In the genomic region with DNA sequence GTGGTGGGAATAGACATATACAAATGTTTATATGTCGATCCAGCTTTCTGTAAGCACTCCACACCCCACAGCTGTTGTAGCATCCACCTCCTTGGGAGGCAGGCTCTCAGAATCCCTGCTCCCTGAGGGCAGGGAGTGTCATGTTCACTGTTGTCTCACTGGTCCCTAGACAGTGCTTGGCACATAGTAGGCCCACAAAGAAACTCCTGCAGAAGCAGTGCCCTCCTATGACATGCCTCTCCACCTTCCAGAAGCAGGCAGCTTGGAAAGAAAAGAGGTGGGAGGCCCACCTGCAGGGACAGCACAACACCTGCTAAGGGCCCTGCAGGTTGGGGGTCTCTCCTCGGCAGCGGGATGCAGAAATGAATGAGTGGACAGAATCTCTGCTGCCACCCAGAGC, we compare ENCODE assay signal across 12 cellular contexts. TPM values are rescaled to one million over a fixed set of nuclear protein-coding genes. Genes with fewer than 3 reads are reported as not detected.
A peak's percentile ranks its signal among the peaks of the same experiment; 100 is the strongest.
DNase-seq lines count a peak whose midpoint lies in the region; ATAC-seq, FAIRE-seq and TF ChIP-seq lines count a peak whose summit lies in the region.
"Had no signal": no experiment of that assay in that cellular context is flagged by ENCODE, and none has a peak within 500 bp of the region (broad histone marks: within the 10 kb centered on the region; RNA-seq: fewer than 3 reads in every experiment).

No MANE protein-coding gene starts in this region.

- POLR2A ChIA-PET in HepG2 (lab: Yijun Ruan, JAX) = interaction anchor here (1.0 to 4.3 kb wide), 2 partner anchors 11 to 12 kb away, joined by 4 to 61 read pairs; partner anchors contain the start of gene CDC42EP2

- intact Hi-C loops in HepG2 (cut with micrococcal nuclease; ENCODE audit: unreplicated experiment) = no loop called here
- intact Hi-C loops in right lobe of liver (cut with DNase I) = no loop called here
- intact Hi-C loops in kidney (cut with DNase I) = no loop called here

- no peaks in the 10 kb centered on the region for H3K27me3 ChIP-seq in HepG2 (ENCODE audit: control insufficient read depth in 1 of 2, insufficient read depth in 2 of 2, low read length in 2 of 2)
- no peaks in the 10 kb centered on the region for H3K27me3 ChIP-seq in right lobe of liver
- H3K27me3 ChIP-seq: BLaER1 treated with 17β-estradiol and CSF1 and Interleukin-3, amounts not matched to agents 10 nM and 100 nM had no signal

- H3K27ac ChIP-seq in HepG2 (ENCODE audit: extremely low read length, insufficient read depth, low read length) (no peak overlapping the region), right lobe of liver (no peak overlapping the region), kidney (ENCODE audit: low read depth in 2 of 2, low read length in 2 of 2) (no peak overlapping the region)

- no peak overlapping the region for H3K4me2 ChIP-seq in HepG2 (ENCODE audit: low read depth, low read length)
- H3K4me2 ChIP-seq: BLaER1 treated with 17β-estradiol and CSF1 and Interleukin-3, amounts not matched to agents 10 nM and 100 nM; GM23338 had no signal

- FAIRE-seq in HepG2 (lab: Jason Lieb, UNC) = no peak
- no peak for FAIRE-seq in kidney (lab: Jason Lieb, UNC)

- H3K4me1 ChIP-seq in HepG2 (ENCODE audit: insufficient read depth, low read length) (peaks cover 62% of the 10 kb centered on the region), right lobe of liver (peaks cover 0 to 29% (median 12%) of the 10 kb centered on the region in 4 donors), kidney (ENCODE audit: control insufficient read depth in 1 of 2, insufficient read depth in 1 of 2, low read depth in 1 of 2, low read length in 2 of 2) (peaks cover 2 to 17% of the 10 kb centered on the region in 2 donors)

- peaks cover 15% of the 10 kb centered on the region for H3K36me3 Mint-ChIP-seq in stimulated activated effector memory CD8-positive, alpha-beta T cell treated with anti-CD3 and anti-CD28 coated beads, Interleukin-12 subunit alpha, Interleukin-12 subunit beta, amount 100 ng/mL, for 72 hours

- no peak overlapping the region for H2AFZ ChIP-seq in HepG2 (ENCODE audit: low read length)
- H2AFZ ChIP-seq: GM23338 had no signal

- no peaks in the 10 kb centered on the region for H3K9me3 ChIP-seq in HepG2 (ENCODE audit: low read length)
- H3K9me3 ChIP-seq in right lobe of liver = no peaks in the 10 kb centered on the region
- H3K9me3 ChIP-seq in kidney (ENCODE audit: control insufficient read depth in 1 of 2, low read length in 2 of 2) = no peaks in the 10 kb centered on the region
- H3K9me3 ChIP-seq: BLaER1 treated with 17β-estradiol and CSF1 and Interleukin-3, amounts not matched to agents 10 nM and 100 nM had no signal

- no peaks in the 10 kb centered on the region for H3K9me3 Mint-ChIP-seq in stimulated activated effector memory CD8-positive, alpha-beta T cell treated with anti-CD3 and anti-CD28 coated beads, Interleukin-12 subunit alpha, Interleukin-12 subunit beta, amount 100 ng/mL, for 72 hours
- H3K9me3 Mint-ChIP-seq: CD4-positive, alpha-beta T cell; GM23338; H9 had no signal

- no peaks in the 10 kb centered on the region for H4K20me1 ChIP-seq in HepG2 (ENCODE audit: insufficient read depth, low read length)
- H4K20me1 ChIP-seq: BLaER1 treated with 17β-estradiol and CSF1 and Interleukin-3, amounts not matched to agents 10 nM and 100 nM had no signal

- no peak for TF ChIP-seq RAD21 in HepG2 (CRISPR knock-in tag; IDR thresholded peaks at IDR 0.05)

- no peak for ATAC-seq in HepG2
- ATAC-seq in right lobe of liver = no peak
- ATAC-seq in stimulated activated effector memory CD8-positive, alpha-beta T cell treated with anti-CD3 and anti-CD28 coated beads, Interleukin-12 subunit alpha, Interleukin-12 subunit beta, amount 100 ng/mL, for 72 hours = no peak
- ATAC-seq in HG03135 (IDR thresholded peaks at IDR 0.05; ENCODE audit: unreplicated experiment) = no peak
- ATAC-seq: GM23338 had no signal

- TF ChIP-seq EP300 in HepG2 (IDR thresholded peaks at IDR 0.05; ENCODE audit: low read depth in 2 of 2, low read length in 2 of 2) (no peak), HepG2 (CRISPR knock-in tag; IDR thresholded peaks at IDR 0.05; ENCODE audit: borderline replicate concordance) (no peak)

- no peaks in the 10 kb centered on the region for H3K4me1 Mint-ChIP-seq in stimulated activated effector memory CD8-positive, alpha-beta T cell treated with anti-CD3 and anti-CD28 coated beads, Interleukin-12 subunit alpha, Interleukin-12 subunit beta, amount 100 ng/mL, for 72 hours

- no peak for TF ChIP-seq CTCF in HepG2 (CRISPR knock-in tag; IDR thresholded peaks at IDR 0.05)
- TF ChIP-seq CTCF in right lobe of liver (IDR thresholded peaks at IDR 0.05) = no peak
- TF ChIP-seq CTCF in kidney (IDR thresholded peaks at IDR 0.05; ENCODE audit: borderline replicate concordance, extremely low read depth, insufficient read depth) = no peak

- peaks cover 2 to 6% of the 10 kb centered on the region in 2 experiments; a peak in 1 of 5 replicates for H3K36me3 ChIP-seq in HepG2 (replicated peaks in 1 of 2; ENCODE audit: control insufficient read depth in 1 of 2, insufficient read depth in 2 of 2, low read length in 2 of 2)
- H3K36me3 ChIP-seq in right lobe of liver = no peaks in the 10 kb centered on the region
- H3K36me3 ChIP-seq in kidney (ENCODE audit: control insufficient read depth in 1 of 2, insufficient read depth in 2 of 2, low read length in 2 of 2) = no peaks in the 10 kb centered on the region

- TF ChIP-seq POLR2A in HepG2 (IDR thresholded peaks at IDR 0.05; ENCODE audit: insufficient read depth in 1 of 2, low read depth in 2 of 2, low read length in 2 of 2) = no peak
- TF ChIP-seq POLR2A in right lobe of liver (IDR thresholded peaks at IDR 0.05) = no peak

- H3K4me3 ChIP-seq in HepG2 (replicated peaks in 1 of 3; ENCODE audit: insufficient read depth in 1 of 3, low read depth in 2 of 3, low read length in 3 of 3) (no peak overlapping the region), right lobe of liver (no peak overlapping the region), kidney (ENCODE audit: low read length in 2 of 2) (no peak overlapping the region)
- H3K4me3 ChIP-seq: BLaER1 treated with 17β-estradiol and CSF1 and Interleukin-3, amounts not matched to agents 10 nM and 100 nM; GM23338 had no signal

- BruUV-seq in HepG2 (replicated peaks; lab: Mats Ljungman, UMichigan) = no TSS peak

- H3K9ac ChIP-seq in HepG2 (ENCODE audit: insufficient read depth, low read depth, low read length) (no peak overlapping the region), kidney (ENCODE audit: low read length in 2 of 2) (no peak overlapping the region)
- H3K9ac ChIP-seq: BLaER1 treated with 17β-estradiol and CSF1 and Interleukin-3, amounts not matched to agents 10 nM and 100 nM had no signal

- peak overlapping the region; percentile 57 for H3K27ac Mint-ChIP-seq in stimulated activated effector memory CD8-positive, alpha-beta T cell treated with anti-CD3 and anti-CD28 coated beads, Interleukin-12 subunit alpha, Interleukin-12 subunit beta, amount 100 ng/mL, for 72 hours
- H3K27ac Mint-ChIP-seq: CD4-positive, alpha-beta T cell; GM23338; H9 had no signal

- no peaks in the 10 kb centered on the region for H3K79me2 ChIP-seq in HepG2 (ENCODE audit: insufficient read depth, low read length)

- DNase-seq in HepG2 (ENCODE audit: low spot score) = no peak
- DNase-seq in right lobe of liver = no peak
- DNase-seq in kidney = peak; percentile 40
- DNase-seq in stimulated activated effector memory CD8-positive, alpha-beta T cell treated with anti-CD3 and anti-CD28 coated beads, Interleukin-12 subunit alpha, Interleukin-12 subunit beta, amount 100 ng/mL, for 72 hours (ENCODE audit: low spot score in 2 of 2) = no peak
- no peak for DNase-seq in middle frontal gyrus (ENCODE audit: extremely low spot score, low spot score)
- DNase-seq: ACHN; CD4-positive, alpha-beta T cell; DMS79; H9 had no signal

- CTCF ChIA-PET in HepG2 (lab: Yijun Ruan, JAX; ENCODE audit: low intra/inter-chr PET ratio, low total read pairs) = no interaction called here

- in situ Hi-C loops in HepG2 (cut with HindIII; ENCODE audit: extremely low pct_ligation_motif_present, low pct_unique_long_range_greater_than_20kb) = no loop called here

- WGBS in HepG2 (ENCODE audit: low lambda C conversion rate) = 100% methylated on average over 3 of the region's 3 CpGs
- WGBS in right lobe of liver (ENCODE audit: insufficient coverage, low coverage, low lambda C conversion rate, missing lambda C conversion rate) = 100% methylated on average over 2 of the region's 3 CpGs

- no peak overlapping the region for H3K4me3 Mint-ChIP-seq in stimulated activated effector memory CD8-positive, alpha-beta T cell treated with anti-CD3 and anti-CD28 coated beads, Interleukin-12 subunit alpha, Interleukin-12 subunit beta, amount 100 ng/mL, for 72 hours
- H3K4me3 Mint-ChIP-seq: CD4-positive, alpha-beta T cell; GM23338; H9 had no signal

RNA-seq across cellular contexts. Expression of gene CDC42EP2, which starts 11.1 kb away (rescaled TPM):
- total RNA-seq in HepG2 (2016; rRNA removed; fragmentation: Illumina TruSeq; extraction: Trizol) = 2.5 and 7.1 TPM in 2 replicates
- total RNA-seq in HepG2 (2016; cell fraction: cytosol; rRNA removed; fragmentation: Illumina TruSeq; extraction: Trizol; ENCODE audit: low read depth) = 5.9 and 6.4 TPM in 2 replicates
- total RNA-seq in HepG2 (2016; cell fraction: insoluble cytoplasmic fraction; rRNA removed; fragmentation: Illumina TruSeq; extraction: Trizol) = 4.5 and 5.9 TPM in 2 replicates
- 10.1 and 10.2 TPM in 2 replicates for total RNA-seq in HepG2 (2016; cell fraction: membrane; rRNA removed; fragmentation: Illumina TruSeq; extraction: Trizol)
- 4.2 and 5.2 TPM in 2 replicates for total RNA-seq in HepG2 (2016; cell fraction: nucleus; rRNA removed; fragmentation: Illumina TruSeq; extraction: Trizol)
- polyA plus RNA-seq in HepG2 (2011; rRNA removed) = 2.3 and 4.2 TPM in 2 replicates
- 1.4 and 1.9 TPM in 2 replicates for polyA plus RNA-seq in HepG2 (2011; cell fraction: cytosol; rRNA removed)
- 8.3 and 9.7 TPM in 2 replicates for polyA plus RNA-seq in HepG2 (2011; cell fraction: nucleus; rRNA removed)
- 3.4 and 7.2 TPM in 2 replicates for polyA plus RNA-seq in HepG2 (2012)
- 2.1 and 2.6 TPM in 2 replicates for polyA plus RNA-seq in HepG2 (2016; cell fraction: cytosol; fragmentation: Illumina TruSeq; extraction: Trizol; ENCODE audit: low read depth)
- polyA plus RNA-seq in HepG2 (2016; cell fraction: insoluble cytoplasmic fraction; fragmentation: Illumina TruSeq; extraction: Trizol; ENCODE audit: low read depth) = 3.3 and 4.5 TPM in 2 replicates
- 4.0 TPM in 2 replicates for polyA plus RNA-seq in HepG2 (2016; cell fraction: membrane; fragmentation: Illumina TruSeq; extraction: Trizol; ENCODE audit: low read depth)
- polyA plus RNA-seq in HepG2 (2016; cell fraction: nucleus; fragmentation: Illumina TruSeq; extraction: Trizol; ENCODE audit: insufficient read depth, low read depth) = 5.6 and 6.7 TPM in 2 replicates
- 29.3 and 50.7 TPM in 2 replicates for polyA minus RNA-seq in HepG2 (2011; rRNA and poly(A)+ RNA removed; ENCODE audit: low replicate concordance)
- 3.2 and 5.1 TPM in 2 replicates for polyA minus RNA-seq in HepG2 (2011; cell fraction: cytosol; rRNA and poly(A)+ RNA removed)
- polyA minus RNA-seq in HepG2 (2011; cell fraction: nucleus; rRNA and poly(A)+ RNA removed) = 15.8 and 18.4 TPM in 2 replicates
- 1 to 10 TPM in 4 of 6 experiments, under 1 TPM in 2; 0.55 to 3.4 (median 2.3) TPM for total RNA-seq in right lobe of liver
- total RNA-seq in kidney = 13.7 TPM
- 19.4 TPM for polyA plus RNA-seq in kidney (ENCODE audit: insufficient read depth, low read depth, low replicate concordance)

RNA-seq across cellular contexts. Expression of gene DPF2, which starts 30.1 kb away (rescaled TPM):
- total RNA-seq in HepG2 (2016; rRNA removed; fragmentation: Illumina TruSeq; extraction: Trizol) (30.4 and 31.0 TPM in 2 replicates), right lobe of liver (10 to 100 TPM; 11.1 to 21.7 (median 19.4) TPM), kidney (58.5 TPM)
- total RNA-seq in HepG2 (2016; cell fraction: cytosol; rRNA removed; fragmentation: Illumina TruSeq; extraction: Trizol; ENCODE audit: low read depth) = 6.9 and 8.6 TPM in 2 replicates
- total RNA-seq in HepG2 (2016; cell fraction: insoluble cytoplasmic fraction; rRNA removed; fragmentation: Illumina TruSeq; extraction: Trizol) = 30.2 and 32.5 TPM in 2 replicates
- 14.1 and 16.7 TPM in 2 replicates for total RNA-seq in HepG2 (2016; cell fraction: membrane; rRNA removed; fragmentation: Illumina TruSeq; extraction: Trizol)
- total RNA-seq in HepG2 (2016; cell fraction: nucleus; rRNA removed; fragmentation: Illumina TruSeq; extraction: Trizol) = 22.1 and 26.8 TPM in 2 replicates
- polyA plus RNA-seq in HepG2 (2011; rRNA removed) (20.4 and 21.0 TPM in 2 replicates), kidney (ENCODE audit: insufficient read depth, low read depth, low replicate concordance) (25.9 TPM)
- 18.8 and 20.8 TPM in 2 replicates for polyA plus RNA-seq in HepG2 (2011; cell fraction: cytosol; rRNA removed)
- 70.3 and 70.7 TPM in 2 replicates for polyA plus RNA-seq in HepG2 (2011; cell fraction: nucleus; rRNA removed)
- 24.2 and 26.4 TPM in 2 replicates for polyA plus RNA-seq in HepG2 (2012)
- 3.8 and 3.9 TPM in 2 replicates for polyA plus RNA-seq in HepG2 (2016; cell fraction: cytosol; fragmentation: Illumina TruSeq; extraction: Trizol; ENCODE audit: low read depth)
- 40.7 and 49.0 TPM in 2 replicates for polyA plus RNA-seq in HepG2 (2016; cell fraction: insoluble cytoplasmic fraction; fragmentation: Illumina TruSeq; extraction: Trizol; ENCODE audit: low read depth)
- polyA plus RNA-seq in HepG2 (2016; cell fraction: membrane; fragmentation: Illumina TruSeq; extraction: Trizol; ENCODE audit: low read depth) = 9.5 and 10.0 TPM in 2 replicates
- polyA plus RNA-seq in HepG2 (2016; cell fraction: nucleus; fragmentation: Illumina TruSeq; extraction: Trizol; ENCODE audit: insufficient read depth, low read depth) = 56.7 and 57.4 TPM in 2 replicates
- 48.9 and 49.9 TPM in 2 replicates for polyA minus RNA-seq in HepG2 (2011; rRNA and poly(A)+ RNA removed; ENCODE audit: low replicate concordance)
- polyA minus RNA-seq in HepG2 (2011; cell fraction: cytosol; rRNA and poly(A)+ RNA removed) = 18.2 and 18.4 TPM in 2 replicates
- polyA minus RNA-seq in HepG2 (2011; cell fraction: nucleus; rRNA and poly(A)+ RNA removed) = 31.2 and 43.3 TPM in 2 replicates

RNA-seq across cellular contexts. Expression of gene POLA2, which starts 41.8 kb away (rescaled TPM):
- 10.7 and 15.6 TPM in 2 replicates for total RNA-seq in HepG2 (2016; rRNA removed; fragmentation: Illumina TruSeq; extraction: Trizol)
- 2.7 and 3.5 TPM in 2 replicates for total RNA-seq in HepG2 (2016; cell fraction: cytosol; rRNA removed; fragmentation: Illumina TruSeq; extraction: Trizol; ENCODE audit: low read depth)
- total RNA-seq in HepG2 (2016; cell fraction: insoluble cytoplasmic fraction; rRNA removed; fragmentation: Illumina TruSeq; extraction: Trizol) = 13.9 and 14.3 TPM in 2 replicates
- total RNA-seq in HepG2 (2016; cell fraction: membrane; rRNA removed; fragmentation: Illumina TruSeq; extraction: Trizol) = 3.6 and 4.5 TPM in 2 replicates
- 17.7 and 18.6 TPM in 2 replicates for total RNA-seq in HepG2 (2016; cell fraction: nucleus; rRNA removed; fragmentation: Illumina TruSeq; extraction: Trizol)
- 9.1 and 9.7 TPM in 2 replicates for polyA plus RNA-seq in HepG2 (2011; rRNA removed)
- polyA plus RNA-seq in HepG2 (2011; cell fraction: cytosol; rRNA removed) = 6.3 and 8.1 TPM in 2 replicates
- 8.7 and 12.1 TPM in 2 replicates for polyA plus RNA-seq in HepG2 (2011; cell fraction: nucleus; rRNA removed)
- 3.3 and 4.8 TPM in 2 replicates for polyA plus RNA-seq in HepG2 (2012)
- polyA plus RNA-seq in HepG2 (2016; cell fraction: cytosol; fragmentation: Illumina TruSeq; extraction: Trizol; ENCODE audit: low read depth) = 0.57 and 0.88 TPM in 2 replicates
- 18.2 and 18.8 TPM in 2 replicates for polyA plus RNA-seq in HepG2 (2016; cell fraction: insoluble cytoplasmic fraction; fragmentation: Illumina TruSeq; extraction: Trizol; ENCODE audit: low read depth)
- polyA plus RNA-seq in HepG2 (2016; cell fraction: membrane; fragmentation: Illumina TruSeq; extraction: Trizol; ENCODE audit: low read depth) = 2.6 and 3.0 TPM in 2 replicates
- 21.9 and 25.4 TPM in 2 replicates for polyA plus RNA-seq in HepG2 (2016; cell fraction: nucleus; fragmentation: Illumina TruSeq; extraction: Trizol; ENCODE audit: insufficient read depth, low read depth)
- 19.5 and 152 TPM in 2 replicates for polyA minus RNA-seq in HepG2 (2011; rRNA and poly(A)+ RNA removed; ENCODE audit: low replicate concordance)
- polyA minus RNA-seq in HepG2 (2011; cell fraction: cytosol; rRNA and poly(A)+ RNA removed) = 3.6 and 4.1 TPM in 2 replicates
- polyA minus RNA-seq in HepG2 (2011; cell fraction: nucleus; rRNA and poly(A)+ RNA removed) = 11.4 and 14.9 TPM in 2 replicates
- total RNA-seq in right lobe of liver = 1 to 10 TPM; 1.8 to 8.4 (median 3.5) TPM
- total RNA-seq in kidney = 6.5 TPM
- 13.6 TPM for polyA plus RNA-seq in kidney (ENCODE audit: insufficient read depth, low read depth, low replicate concordance)

RNA-seq across cellular contexts. Expression of gene TIGD3, which starts 51.0 kb away (rescaled TPM):
- 4.0 and 4.9 TPM in 2 replicates for total RNA-seq in HepG2 (2016; rRNA removed; fragmentation: Illumina TruSeq; extraction: Trizol)
- 1.8 TPM in 2 replicates for total RNA-seq in HepG2 (2016; cell fraction: cytosol; rRNA removed; fragmentation: Illumina TruSeq; extraction: Trizol; ENCODE audit: low read depth)
- 2.9 and 5.0 TPM in 2 replicates for total RNA-seq in HepG2 (2016; cell fraction: insoluble cytoplasmic fraction; rRNA removed; fragmentation: Illumina TruSeq; extraction: Trizol)
- 4.8 and 6.2 TPM in 2 replicates for total RNA-seq in HepG2 (2016; cell fraction: membrane; rRNA removed; fragmentation: Illumina TruSeq; extraction: Trizol)
- total RNA-seq in HepG2 (2016; cell fraction: nucleus; rRNA removed; fragmentation: Illumina TruSeq; extraction: Trizol) = 3.5 and 3.9 TPM in 2 replicates
- 0.49 and 1.0 TPM in 2 replicates for polyA plus RNA-seq in HepG2 (2011; rRNA removed)
- 0.56 and 0.79 TPM in 2 replicates for polyA plus RNA-seq in HepG2 (2011; cell fraction: cytosol; rRNA removed)
- 1.9 and 2.2 TPM in 2 replicates for polyA plus RNA-seq in HepG2 (2011; cell fraction: nucleus; rRNA removed)
- 0.59 and 0.70 TPM in 2 replicates for polyA plus RNA-seq in HepG2 (2012)
- polyA plus RNA-seq in HepG2 (2016; cell fraction: cytosol; fragmentation: Illumina TruSeq; extraction: Trizol; ENCODE audit: low read depth) = 1.0 and 1.4 TPM in 2 replicates
- polyA plus RNA-seq in HepG2 (2016; cell fraction: insoluble cytoplasmic fraction; fragmentation: Illumina TruSeq; extraction: Trizol; ENCODE audit: low read depth) = 2.7 and 3.5 TPM in 2 replicates
- polyA plus RNA-seq in HepG2 (2016; cell fraction: membrane; fragmentation: Illumina TruSeq; extraction: Trizol; ENCODE audit: low read depth) = 2.7 and 3.4 TPM in 2 replicates
- polyA plus RNA-seq in HepG2 (2016; cell fraction: nucleus; fragmentation: Illumina TruSeq; extraction: Trizol; ENCODE audit: insufficient read depth, low read depth) = 6.7 TPM in 2 replicates
- 1.2 and 1.3 TPM in 2 replicates for polyA minus RNA-seq in HepG2 (2011; rRNA and poly(A)+ RNA removed; ENCODE audit: low replicate concordance)
- polyA minus RNA-seq in HepG2 (2011; cell fraction: cytosol; rRNA and poly(A)+ RNA removed) = 0.59 and 0.79 TPM in 2 replicates
- polyA minus RNA-seq in HepG2 (2011; cell fraction: nucleus; rRNA and poly(A)+ RNA removed) = 1.1 and 1.5 TPM in 2 replicates
- under 1 TPM in 3 of 6 experiments, not detected in 3; 0.10 to 0.28 (median 0.20) TPM for total RNA-seq in right lobe of liver
- total RNA-seq in kidney = 0.19 TPM
- 0.95 TPM for polyA plus RNA-seq in kidney (ENCODE audit: insufficient read depth, low read depth, low replicate concordance)
